Comparison of ENCODE assay signal across 16 cellular contexts in genomic region chr13:97334690-97335089, GRCh38.
A peak's percentile ranks its signal among the peaks of the same experiment; 100 is the strongest.
DNase-seq lines count a peak whose midpoint lies in the region; ATAC-seq and TF ChIP-seq lines count a peak whose summit lies in the region.
"Had no signal": no experiment of that assay in that cellular context is flagged by ENCODE, and none has a peak within 500 bp of the region (broad histone marks: within the 10 kb centered on the region; RNA-seq: fewer than 3 reads in every experiment).

No MANE protein-coding gene starts in this region.

- H2AFZ ChIP-seq in trophoblast cell (ENCODE audit: insufficient read depth, low read length, poor library complexity), result no peak overlapping the region
- no peak overlapping the region for H2AFZ ChIP-seq in GM23338

- no peak overlapping the region for H2BK120ac ChIP-seq in trophoblast cell (ENCODE audit: insufficient read depth, low read length, poor library complexity)

- H3K9me2 ChIP-seq in GM23338 (ENCODE audit: insufficient read depth), result no peaks in the 10 kb centered on the region

- H3K4me1 ChIP-seq in adrenal gland (replicated peaks in 1 of 2) (peaks cover 6 to 58% of the 10 kb centered on the region in 2 donors), trophoblast cell (ENCODE audit: control insufficient read depth in 1 of 2, insufficient read depth in 2 of 2, low read length in 2 of 2) (peaks cover 0 to 8% of the 10 kb centered on the region in 2 experiments), thoracic aorta (ENCODE audit: control insufficient read depth in 1 of 2, low read depth in 2 of 2) (peaks cover 23 to 49% of the 10 kb centered on the region in 2 donors), GM23338 (ENCODE audit: insufficient read depth) (peaks cover 4% of the 10 kb centered on the region; the same call in 1 of the 2 replicates)

- no peaks in the 10 kb centered on the region for H3K27me3 Mint-ChIP-seq in T-helper 17 cell
- no peaks in the 10 kb centered on the region for H3K27me3 Mint-ChIP-seq in GM23338 (ENCODE audit: insufficient read depth, low read depth, poor library complexity)

- H2BK5ac ChIP-seq in trophoblast cell (ENCODE audit: low read depth, low read length, poor library complexity), result peak overlapping the region; percentile 27

- H3K4me3 Mint-ChIP-seq in T-helper 17 cell (no peak overlapping the region), GM23338 (no peak overlapping the region)
- H3K4me3 Mint-ChIP-seq: CD8-positive, alpha-beta T cell had no signal

- H2BK12ac ChIP-seq in trophoblast cell (ENCODE audit: low read length), result no peak overlapping the region

- H3K4me2 ChIP-seq in trophoblast cell (ENCODE audit: low read length) (no peak overlapping the region), GM23338 (no peak overlapping the region)
- H3K4me2 ChIP-seq: KMS-11 had no signal

- no peak for DNase-seq in adrenal gland
- DNase-seq in dorsolateral prefrontal cortex, result no peak
- DNase-seq in trophoblast cell, result no peak
- no peak for DNase-seq in thoracic aorta (ENCODE audit: low spot score)
- DNase-seq in T-helper 17 cell, result no peak
- no peak for DNase-seq in GM23338 (ENCODE audit: low spot score)
- DNase-seq: CD8-positive, alpha-beta T cell; DMS79 treated with DMSO at 0.1 percent for 48 hours; HCEC 1CT; MG63; NCI-H1092 treated with DMSO at 0.1 percent for 48 hours; NCI-H1694 treated with DMSO at 0.1 percent for 48 hours; NCI-H82 had no signal

- H4K12ac ChIP-seq in trophoblast cell (ENCODE audit: low read depth, low read length), result no peak overlapping the region

- ATAC-seq in thoracic aorta (ENCODE audit: insufficient number of reproducible peaks, low FRiP score, low read depth) (no peak), HG03378 (IDR thresholded peaks at IDR 0.05; ENCODE audit: unreplicated experiment) (no peak), T-helper 17 cell (no peak), GM23338 (no peak)
- ATAC-seq: CD8-positive, alpha-beta T cell; Right ventricle myocardium inferior had no signal

- H3K79me2 ChIP-seq in trophoblast cell (ENCODE audit: control insufficient read depth, insufficient read depth, low read length, poor library complexity) (peaks cover 3% of the 10 kb centered on the region), GM23338 (replicated peaks; ENCODE audit: insufficient read depth) (no peaks in the 10 kb centered on the region)

- peaks cover 0 to 20% of the 10 kb centered on the region in 2 donors for H3K36me3 ChIP-seq in adrenal gland (replicated peaks in 1 of 2)
- H3K36me3 ChIP-seq in trophoblast cell (ENCODE audit: control insufficient read depth in 1 of 2, insufficient read depth in 2 of 2, low read length in 2 of 2), result peaks cover 22 to 39% of the 10 kb centered on the region in 2 experiments
- H3K36me3 ChIP-seq in thoracic aorta, result peaks cover 4% of the 10 kb centered on the region
- no peaks in the 10 kb centered on the region for H3K36me3 ChIP-seq in GM23338 (ENCODE audit: insufficient read depth)

- H3K4ac ChIP-seq in trophoblast cell (ENCODE audit: low read depth, low read length), result no peak overlapping the region

- H3K27ac ChIP-seq in adrenal gland (peak overlapping the region in 3 of 5 donors; percentile 23 to 25 (median 24)), dorsolateral prefrontal cortex (peak overlapping the region in 42 of 59 donors; percentile 15 to 88 (median 60)), trophoblast cell (ENCODE audit: low read depth, low read length) (no peak overlapping the region), thoracic aorta (peak overlapping the region; percentile 74 to 80), GM23338 (ENCODE audit: low read depth) (no peak overlapping the region)
- H3K27ac ChIP-seq: KMS-11 had no signal

- H3K9me3 Mint-ChIP-seq in GM23338, result no peaks in the 10 kb centered on the region
- H3K9me3 Mint-ChIP-seq: CD8-positive, alpha-beta T cell had no signal

- no peaks in the 10 kb centered on the region for H4K20me1 ChIP-seq in GM23338 (replicated peaks; ENCODE audit: insufficient read depth)

- no peak overlapping the region for H3K18ac ChIP-seq in trophoblast cell (ENCODE audit: low read length)

- intact Hi-C loops in adrenal gland (cut with DNase I) (no loop called here), dorsolateral prefrontal cortex (cut with DNase I) (no loop called here)

- H3K36me3 Mint-ChIP-seq in T-helper 17 cell (ENCODE audit: low read depth) (peaks cover 7% of the 10 kb centered on the region), GM23338 (ENCODE audit: low read depth) (no peaks in the 10 kb centered on the region)

- H3K4me1 Mint-ChIP-seq in T-helper 17 cell (peaks cover 14% of the 10 kb centered on the region), GM23338 (peaks cover 12% of the 10 kb centered on the region)

- peaks cover 3% of the 10 kb centered on the region for H3K79me1 ChIP-seq in trophoblast cell (ENCODE audit: low read length)

- H3K27ac Mint-ChIP-seq in T-helper 17 cell, result no peak overlapping the region
- H3K27ac Mint-ChIP-seq in GM23338, result no peak overlapping the region; the same call in 1 of the 2 replicates
- H3K27ac Mint-ChIP-seq: CD8-positive, alpha-beta T cell had no signal

- H2AK5ac ChIP-seq in trophoblast cell (ENCODE audit: low read length), result no peak overlapping the region

- no peaks in the 10 kb centered on the region for H3K9me3 ChIP-seq in adrenal gland (replicated peaks in 1 of 3)
- H3K9me3 ChIP-seq in trophoblast cell (ENCODE audit: insufficient read depth, low read depth, low read length), result no peaks in the 10 kb centered on the region
- no peaks in the 10 kb centered on the region for H3K9me3 ChIP-seq in thoracic aorta
- H3K9me3 ChIP-seq in T-helper 17 cell (ENCODE audit: control insufficient read depth, low read length, poor library complexity, severe bottlenecking), result no peaks in the 10 kb centered on the region
- H3K9me3 ChIP-seq: MG63 had no signal

- H3K4me3 ChIP-seq in adrenal gland, result no peak overlapping the region
- H3K4me3 ChIP-seq in dorsolateral prefrontal cortex, result peak overlapping the region in 4 of 59 donors; percentile 1 to 20 (median 8)
- no peak overlapping the region for H3K4me3 ChIP-seq in trophoblast cell (ENCODE audit: low read depth, low read length)
- no peak overlapping the region for H3K4me3 ChIP-seq in thoracic aorta
- H3K4me3 ChIP-seq in GM23338, result no peak overlapping the region
- H3K4me3 ChIP-seq: MG63 had no signal

- no peak for TF ChIP-seq POLR2A in adrenal gland (IDR thresholded peaks at IDR 0.05)

- no peak overlapping the region for H3K23ac ChIP-seq in trophoblast cell (ENCODE audit: low read length)

- WGBS in adrenal gland, 4 donors, result 91 to 99% (median 95%) methylated on average over 3 of the region's 3 CpGs
- WGBS in trophoblast cell (ENCODE audit: extremely low coverage, insufficient coverage, insufficient read length), result no CpG with 5 or more reads among the region's 3 CpGs

- no peak overlapping the region for H3K14ac ChIP-seq in trophoblast cell (ENCODE audit: low read length)

- TF ChIP-seq CTCF in adrenal gland (IDR thresholded peaks at IDR 0.05) (no peak), dorsolateral prefrontal cortex (IDR thresholded peaks at IDR 0.05 in 54 of 56, conservative IDR thresholded peaks at IDR 0.05 in 2 of 56; ENCODE audit: low read depth in 1 of 56, partially characterized antibody in 56 of 56) (no peak), thoracic aorta (IDR thresholded peaks at IDR 0.05) (no peak), GM23338 (conservative IDR thresholded peaks at IDR 0.05; ENCODE audit: low read depth in 2 of 2) (no peak)

- H3K27me3 ChIP-seq in adrenal gland (no peaks in the 10 kb centered on the region), dorsolateral prefrontal cortex (no peaks in the 10 kb centered on the region), trophoblast cell (ENCODE audit: insufficient read depth, low read length) (no peaks in the 10 kb centered on the region), thoracic aorta (replicated peaks; ENCODE audit: insufficient read depth) (no peaks in the 10 kb centered on the region), GM23338 (ENCODE audit: insufficient read depth) (no peaks in the 10 kb centered on the region)
- H3K27me3 ChIP-seq: MG63 had no signal

- no peak overlapping the region for H3K9ac ChIP-seq in trophoblast cell (ENCODE audit: low read length)
- H3K9ac ChIP-seq: KMS-11 had no signal

- H3F3A ChIP-seq in GM23338 (replicated peaks; ENCODE audit: low read depth), result no peaks in the 10 kb centered on the region

- H4K91ac ChIP-seq in trophoblast cell (ENCODE audit: low read depth, low read length), result no peak overlapping the region

- no peak overlapping the region for H4K8ac ChIP-seq in trophoblast cell (ENCODE audit: low read depth, low read length)

Comparison
In these comparisons a context has a peak if more than half of its experiments do, and no peak if none do; other contexts are left out.
1. H3K27ac ChIP-seq: peak in adrenal gland (3 of 5), dorsolateral prefrontal cortex (42 of 59) and thoracic aorta (2 of 2); none in trophoblast cell (single experiment) and GM23338 (single experiment).